Comparison of ENCODE assay signal across 8 cellular contexts in genomic region chr21:33266784-33267135, GRCh38. TPM values are rescaled to one million over a fixed set of nuclear protein-coding genes. Genes with fewer than 3 reads are reported as not detected.
DNase-seq lines count a peak whose midpoint lies in the region; ATAC-seq, FAIRE-seq and TF ChIP-seq lines count a peak whose summit lies in the region.

No MANE protein-coding gene starts in this region.

- H3K27ac ChIP-seq in OCI-LY3 (ENCODE audit: low read length) (peak overlapping the region; percentile 56), mammary epithelial cell (ENCODE audit: insufficient read depth, low read depth, low read length) (peak overlapping the region; percentile 59), lung (ENCODE audit: low read depth in 1 of 2, low read length in 1 of 2) (peak overlapping the region; percentile 62 to 97), testis (peak overlapping the region; percentile 78 to 83)

- H3K36me3 ChIP-seq in OCI-LY3 (replicated peaks; ENCODE audit: low read depth, low read length) (peaks cover 22% of the 10 kb centered on the region), mammary epithelial cell (ENCODE audit: insufficient read depth, low read length) (no peaks in the 10 kb centered on the region), lung (ENCODE audit: control insufficient read depth in 2 of 2, insufficient read depth in 2 of 2, low read length in 2 of 2) (peaks cover 4 to 23% of the 10 kb centered on the region in 2 donors), testis (ENCODE audit: low read depth, missing control alignments) (no peaks in the 10 kb centered on the region)

- peak; percentile 5 for ATAC-seq in lung (ENCODE audit: insufficient read depth, low FRiP score)

- CTCF ChIA-PET in mammary epithelial cell (lab: Charles Lee; ENCODE audit: low non-redundant PET) = no interaction called here

- no peak for TF ChIP-seq CTCF in GM12865 (IDR thresholded peaks at IDR 0.05; ENCODE audit: insufficient read depth, low read depth, low read length, missing control alignments)
- no peak for TF ChIP-seq CTCF in OCI-LY3 (IDR thresholded peaks at IDR 0.05; ENCODE audit: low read depth, low read length)
- no peak for TF ChIP-seq CTCF in mammary epithelial cell (conservative IDR thresholded peaks at IDR 0.05 in 1 of 2, IDR thresholded peaks at IDR 0.05 in 1 of 2; ENCODE audit: extremely low read depth in 1 of 2, insufficient read depth in 1 of 2, low read depth in 1 of 2, low read length in 2 of 2)
- TF ChIP-seq CTCF in lung (IDR thresholded peaks at IDR 0.05; ENCODE audit: control extremely low read depth, extremely low read depth) = no peak
- TF ChIP-seq CTCF in testis (IDR thresholded peaks at IDR 0.05) = no peak

- intact Hi-C loops in mammary epithelial cell (cut with micrococcal nuclease) = loop anchor here (2.0 kb wide), 2 partner anchors 58 to 94 kb away; partner anchors contain the start of gene IFNAR1
- intact Hi-C loops in testis (cut with DNase I; ENCODE audit: low total_unique reads) = no loop called here

- no TSS peak for BruUV-seq in mammary epithelial cell (replicated peaks; lab: Mats Ljungman, UMichigan)

- TF ChIP-seq POLR2A in testis (IDR thresholded peaks at IDR 0.05) = no peak

- DNase-seq in GM12865 (ENCODE audit: low read depth) (peak; percentile 77), mammary epithelial cell (no peak), lung (ENCODE audit: low spot score) (no peak), testis (no peak), GM19239 (ENCODE audit: insufficient read length, low spot score) (no peak), iPS-NIHi7 (ENCODE audit: extremely low spot score) (no peak), GF-D8 (lab: John Stamatoyannopoulos, UW) (no peak)

- H2AFZ ChIP-seq in OCI-LY3 (ENCODE audit: low read depth, low read length) = no peak overlapping the region
- peak overlapping the region; percentile 89 for H2AFZ ChIP-seq in mammary epithelial cell (ENCODE audit: low read depth, low read length)

- in situ Hi-C loops in mammary epithelial cell (cut with MboI; ENCODE audit: low sequenced_read_pairs in 2 of 2) = no loop called here

- H3K9ac ChIP-seq in OCI-LY3 (ENCODE audit: low read length) (peak overlapping the region; percentile 76), mammary epithelial cell (ENCODE audit: insufficient read depth, low read length) (peak overlapping the region; percentile 71)

- H3K4me1 ChIP-seq in OCI-LY3 (ENCODE audit: low read length) (peaks cover 35% of the 10 kb centered on the region), mammary epithelial cell (ENCODE audit: insufficient read depth, low read length) (peaks cover 13% of the 10 kb centered on the region), lung (ENCODE audit: control insufficient read depth in 2 of 2, insufficient read depth in 2 of 2, low read length in 2 of 2) (peaks cover 0 to 8% of the 10 kb centered on the region in 2 donors), testis (no peaks in the 10 kb centered on the region)

- no peak for FAIRE-seq in GM19239 (lab: Jason Lieb, UNC)

- no peaks in the 10 kb centered on the region for H3K9me3 ChIP-seq in OCI-LY3 (ENCODE audit: insufficient read depth, low read length)
- H3K9me3 ChIP-seq in mammary epithelial cell (replicated peaks; ENCODE audit: insufficient read depth, low read length) = no peaks in the 10 kb centered on the region
- H3K9me3 ChIP-seq in lung (ENCODE audit: control insufficient read depth in 2 of 2, insufficient read depth in 1 of 2, low read length in 1 of 2) = no peaks in the 10 kb centered on the region
- H3K9me3 ChIP-seq in testis = no peaks in the 10 kb centered on the region

- no peaks in the 10 kb centered on the region for H3K27me3 ChIP-seq in OCI-LY3 (ENCODE audit: low read depth, low read length)
- no peaks in the 10 kb centered on the region for H3K27me3 ChIP-seq in mammary epithelial cell (ENCODE audit: insufficient read depth, low read length)
- no peaks in the 10 kb centered on the region for H3K27me3 ChIP-seq in lung (ENCODE audit: control insufficient read depth, insufficient read depth)
- no peaks in the 10 kb centered on the region for H3K27me3 ChIP-seq in testis

- H3K4me2 ChIP-seq in OCI-LY3 (ENCODE audit: low read length) (peak overlapping the region; percentile 87), mammary epithelial cell (ENCODE audit: insufficient read depth, low read depth, low read length) (peak overlapping the region; percentile 87)

- H4K20me1 ChIP-seq in OCI-LY3 (ENCODE audit: insufficient read depth, low read length) = peaks cover 9% of the 10 kb centered on the region; the same call in 1 of the 2 replicates
- no peaks in the 10 kb centered on the region for H4K20me1 ChIP-seq in mammary epithelial cell (ENCODE audit: insufficient read depth, low read length)

- dilution Hi-C loops in mammary epithelial cell (cut with HindIII; ENCODE audit: low sequenced_read_pairs) = no loop called here

- WGBS in mammary epithelial cell (ENCODE audit: low coverage, missing lambda C conversion rate) = 0% methylated on average over 6 of the region's 8 CpGs
- 3 to 5% methylated on average over 8 of the region's 8 CpGs for WGBS in lung, 2 donors
- WGBS in testis, 2 donors = 1 to 4% methylated on average over 8 of the region's 8 CpGs

- H3K4me3 ChIP-seq in GM12865 (ENCODE audit: low read depth, low read length) (peak overlapping the region; percentile 86), OCI-LY3 (ENCODE audit: low read length) (peak overlapping the region; percentile 78), mammary epithelial cell (replicated peaks in 1 of 3; ENCODE audit: insufficient read depth in 1 of 3, low read depth in 2 of 3, low read length in 3 of 3) (peak overlapping the region; percentile 87 to 90 (median 87)), lung (peak overlapping the region; percentile 81), testis (peak overlapping the region; percentile 85 to 88)

- H3K79me2 ChIP-seq in OCI-LY3 (ENCODE audit: low read length) (peaks cover 12% of the 10 kb centered on the region), mammary epithelial cell (ENCODE audit: insufficient read depth, low read length) (peaks cover 12% of the 10 kb centered on the region)

RNA-seq across cellular contexts. Expression of gene IL10RB, which starts 0.6 kb away (rescaled TPM):
- total RNA-seq in mammary epithelial cell (10 to 100 TPM; 14.3 to 18.9 TPM), lung (10 to 100 TPM; 38.8 to 47.1 TPM), testis (10 to 100 TPM; 14.3 to 19.3 TPM)
- polyA plus RNA-seq in mammary epithelial cell (20.4 TPM), lung (10 to 100 TPM; 26.7 to 89.1 TPM), testis (ENCODE audit: insufficient read depth, low read depth, low replicate concordance) (14.4 TPM)
- 20.4 TPM for polyA minus RNA-seq in mammary epithelial cell

RNA-seq across cellular contexts. Expression of gene IFNAR2, which starts 37.0 kb away (rescaled TPM):
- 10 to 100 TPM in 1 of 2 donors, 1 to 10 TPM in 1; 5.7 to 16.7 TPM for total RNA-seq in mammary epithelial cell
- 15.4 TPM for polyA plus RNA-seq in mammary epithelial cell
- 28.5 TPM for polyA minus RNA-seq in mammary epithelial cell
- 10 to 100 TPM; 22.6 to 38.4 TPM for total RNA-seq in lung
- polyA plus RNA-seq in lung = 10 to 100 TPM; 21.4 to 32.4 TPM
- 10 to 100 TPM in 1 of 2 donors, 1 to 10 TPM in 1; 8.6 to 13.1 TPM for total RNA-seq in testis
- polyA plus RNA-seq in testis (ENCODE audit: insufficient read depth, low read depth, low replicate concordance) = 10.7 TPM

RNA-seq across cellular contexts. Expression of gene IFNAR1, which starts 58.0 kb away (rescaled TPM):
- total RNA-seq in mammary epithelial cell (10 to 100 TPM; 17.2 to 26.9 TPM), lung (10 to 100 TPM; 48.1 to 58.7 TPM), testis (10 to 100 TPM; 22.8 to 25.0 TPM)
- polyA plus RNA-seq in mammary epithelial cell (10.5 TPM), lung (10 to 100 TPM; 14.3 to 54.8 TPM), testis (ENCODE audit: insufficient read depth, low read depth, low replicate concordance) (22.1 TPM)
- 11.8 TPM for polyA minus RNA-seq in mammary epithelial cell
